ENCODE assay signal across 8 cellular contexts in genomic region chr1:192559115-192560006, GRCh38. TPM values are rescaled to one million over a fixed set of nuclear protein-coding genes. Genes with fewer than 3 reads are reported as not detected.
DNase-seq lines count a peak whose midpoint lies in the region; ATAC-seq, FAIRE-seq and TF ChIP-seq lines count a peak whose summit lies in the region.

No MANE protein-coding gene starts in this region.

- no peak overlapping the region for H3K27ac ChIP-seq in kidney (ENCODE audit: low read depth in 2 of 2, low read length in 2 of 2)

- no peaks in the 10 kb centered on the region for H3K4me1 ChIP-seq in kidney (ENCODE audit: control insufficient read depth in 1 of 2, insufficient read depth in 1 of 2, low read depth in 1 of 2, low read length in 2 of 2)

- no peak overlapping the region for H3K4me3 ChIP-seq in kidney (ENCODE audit: low read length in 2 of 2)

- no peaks in the 10 kb centered on the region for H3K9me3 ChIP-seq in kidney (ENCODE audit: control insufficient read depth in 1 of 2, low read length in 2 of 2)

- no peaks in the 10 kb centered on the region for H3K36me3 ChIP-seq in kidney (ENCODE audit: control insufficient read depth in 1 of 2, insufficient read depth in 2 of 2, low read length in 2 of 2)

- no peak for FAIRE-seq in kidney (lab: Jason Lieb, UNC)

- intact Hi-C loops in kidney (cut with DNase I): no loop called here

- no peak for TF ChIP-seq CTCF in kidney (IDR thresholded peaks at IDR 0.05; ENCODE audit: borderline replicate concordance, extremely low read depth, insufficient read depth)

- no peak overlapping the region for H3K9ac ChIP-seq in kidney (ENCODE audit: low read length in 2 of 2)

- DNase-seq in SIG-M5 (lab: John Stamatoyannopoulos, UW) (peak; percentile 47), glomerular endothelial cell (ENCODE audit: extremely low read depth, low read depth, low spot score) (peak; percentile 87), ureter (ENCODE audit: low spot score) (no peak), RPMI8226 (no peak), kidney (no peak), NCI-H748 (lab: John Stamatoyannopoulos, UW; ENCODE audit: unreplicated experiment) (no peak)

- ATAC-seq in GM18517 (IDR thresholded peaks at IDR 0.05; ENCODE audit: unreplicated experiment) (peak; percentile 53), HG02642 (IDR thresholded peaks at IDR 0.05; ENCODE audit: poor library complexity, unreplicated experiment) (peak; percentile 68)

RNA-seq across cellular contexts. Expression of gene RGS1, which starts 16.2 kb away (rescaled TPM):
- total RNA-seq in glomerular endothelial cell (not detected in 2 replicates), ureter (50.0 TPM), kidney (50.2 TPM)
- 5.0 TPM for polyA plus RNA-seq in kidney (ENCODE audit: insufficient read depth, low read depth, low replicate concordance)

Comparison
In these comparisons a context has a peak if more than half of its experiments do, and no peak if none do; other contexts are left out.
1. DNase-seq: peak in SIG-M5 (single experiment) and glomerular endothelial cell (single experiment); none in ureter (single experiment), RPMI8226 (single experiment), kidney (single experiment) and NCI-H748 (single experiment).
2. RNA of gene RGS1, which starts 16.2 kb away (total RNA-seq): 50.2 TPM in kidney (single experiment) and 50.0 TPM in ureter (single experiment); not detected in glomerular endothelial cell; every median in the first group is over 10 times any median in the second.